ENCODE assay signal across 14 cellular contexts in the genomic region with DNA sequence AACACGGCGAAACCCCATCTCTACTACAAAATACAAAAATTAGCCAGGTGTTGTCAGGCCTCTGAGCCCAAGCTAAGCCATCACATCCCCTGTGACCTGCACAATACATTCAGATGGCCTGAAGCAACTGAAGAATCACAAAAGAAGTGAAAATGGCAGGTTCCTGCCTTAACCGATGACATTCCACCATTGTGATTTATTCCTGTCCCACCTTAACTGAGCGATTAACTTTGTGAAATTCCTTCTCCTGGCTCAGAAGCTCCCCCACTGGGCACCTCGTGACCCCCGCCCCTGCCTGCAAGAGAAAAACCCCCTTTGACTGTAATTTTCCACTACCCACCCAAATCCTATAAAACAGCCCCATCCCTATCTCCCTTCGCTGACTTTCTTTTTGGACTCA. TPM values are rescaled to one million over a fixed set of nuclear protein-coding genes. Genes with fewer than 3 reads are reported as not detected.
"Had no signal": no experiment of that assay in that cellular context is flagged by ENCODE, and none has a peak within 500 bp of the region (broad histone marks: within the 10 kb centered on the region; RNA-seq: fewer than 3 reads in every experiment).

No MANE protein-coding gene starts in this region.

RNA-seq across cellular contexts. Expression of a gene that starts 37.4 kb away (rescaled TPM):
- total RNA-seq: chondrocyte; esophagus muscularis mucosa; fibroblast of villous mesenchyme; gastrocnemius medialis; left lobe of liver; lower leg skin; mammary epithelial cell; mucosa of descending colon; naive thymus-derived CD8-positive, alpha-beta T cell; omental fat pad; right lobe of liver; temporal lobe; uterus had no signal
- polyA plus RNA-seq: heart right ventricle; mammary epithelial cell; naive thymus-derived CD8-positive, alpha-beta T cell had no signal
